ENCODE assay signal across 9 cellular contexts in the genomic region with DNA sequence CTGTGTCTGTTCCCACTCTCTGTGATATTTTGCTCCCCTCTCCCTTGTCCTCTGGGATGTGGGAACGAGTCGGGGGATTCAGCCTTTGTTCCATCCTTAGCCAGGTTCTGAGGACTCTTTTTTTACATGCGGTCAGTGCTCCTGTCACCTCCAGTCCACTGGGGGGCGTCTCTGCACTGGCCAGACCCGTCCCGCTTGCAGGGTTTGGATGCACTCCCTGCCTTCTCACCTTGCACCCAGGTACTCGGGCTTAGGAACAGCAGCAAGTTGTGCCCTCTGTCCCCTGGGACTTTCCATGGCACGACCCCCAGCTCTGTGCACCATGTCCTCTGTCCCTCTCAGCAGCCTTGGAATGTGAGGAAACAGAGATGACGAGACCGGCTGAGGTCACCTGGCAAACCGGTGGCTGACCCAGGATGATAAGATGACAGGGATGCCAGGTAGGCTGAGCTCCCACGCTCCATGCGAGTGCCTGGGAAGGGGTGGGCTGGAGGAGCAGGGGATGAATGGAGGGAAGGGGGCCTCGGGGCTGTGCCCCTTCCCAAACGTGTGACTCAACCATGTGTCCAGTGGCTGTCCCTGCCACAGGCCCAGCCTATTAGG. TPM values are rescaled to one million over a fixed set of nuclear protein-coding genes. Genes with fewer than 3 reads are reported as not detected.
DNase-seq lines count a peak whose midpoint lies in the region; ATAC-seq and TF ChIP-seq lines count a peak whose summit lies in the region.
"Had no signal": no experiment of that assay in that cellular context is flagged by ENCODE, and none has a peak within 500 bp of the region (broad histone marks: within the 10 kb centered on the region; RNA-seq: fewer than 3 reads in every experiment).

No MANE protein-coding gene starts in this region.

- DNase-seq in Caco-2: peak; percentile 69 to 80
- DNase-seq in SKM-1 treated with dmso at 0.1 percent for 144 hours (lab: John Stamatoyannopoulos, UW; ENCODE audit: unreplicated experiment): peak; percentile 16
- peak; percentile 5 for DNase-seq in astrocyte of the spinal cord (ENCODE audit: low read depth, low spot score)
- peak; percentile 87 for DNase-seq in islet precursor cell
- DNase-seq in stimulated activated CD4-positive, alpha-beta T cell treated with anti-CD3 and anti-CD28 coated beads, TNF-alpha, amount 100 ng/mL, for 1 hour (ENCODE audit: low read depth in 3 of 3, low spot score in 1 of 3): peak; percentile 6 to 11 (median 8)
- DNase-seq: natural killer cell had no signal

- no peak for ATAC-seq in GM21619 (IDR thresholded peaks at IDR 0.05; ENCODE audit: unreplicated experiment)
- no peak for ATAC-seq in HG02938 (IDR thresholded peaks at IDR 0.05; ENCODE audit: unreplicated experiment)

- TF ChIP-seq CTCF in Caco-2 (IDR thresholded peaks at IDR 0.05; ENCODE audit: insufficient read depth in 1 of 2, low read depth in 1 of 2, low read length in 1 of 2, severe bottlenecking in 1 of 2, unreplicated experiment in 1 of 2): peak; percentile 52 to 88
- peak; percentile 76 for TF ChIP-seq CTCF in astrocyte of the spinal cord (IDR thresholded peaks at IDR 0.05; ENCODE audit: low read depth, low read length)

- no peaks in the 10 kb centered on the region for H3K36me3 Mint-ChIP-seq in Caco-2 (ENCODE audit: insufficient read depth, unreplicated experiment)
- H3K36me3 Mint-ChIP-seq: natural killer cell had no signal

- H3K4me1 Mint-ChIP-seq in Caco-2 (ENCODE audit: low read depth, unreplicated experiment): peaks cover 8% of the 10 kb centered on the region
- H3K4me1 Mint-ChIP-seq: natural killer cell had no signal

- intact Hi-C loops in Caco-2 (cut with micrococcal nuclease; ENCODE audit: unreplicated experiment): loop anchor here (1.0 kb wide), 2 partner anchors 125 to 130 kb away; no protein-coding TSS in a partner anchor

- no peak overlapping the region for H3K4me3 Mint-ChIP-seq in Caco-2 (ENCODE audit: unreplicated experiment)
- H3K4me3 Mint-ChIP-seq: natural killer cell had no signal

- peaks cover 17% of the 10 kb centered on the region; the same call in 1 of the 2 replicates for H3K4me1 ChIP-seq in Caco-2
- no peaks in the 10 kb centered on the region for H3K4me1 ChIP-seq in HUES6 (ENCODE audit: control insufficient read depth, insufficient read depth, low read length)

- no peak overlapping the region for H3K27ac ChIP-seq in HUES6 (ENCODE audit: low read depth, low read length)

- no peaks in the 10 kb centered on the region for H3K27me3 ChIP-seq in Caco-2 (replicated peaks; ENCODE audit: control insufficient read depth, insufficient read depth, low read length)
- H3K27me3 ChIP-seq in HUES6 (ENCODE audit: control insufficient read depth, insufficient read depth, low read length): no peaks in the 10 kb centered on the region

- peaks cover 2% of the 10 kb centered on the region for H3K27me3 Mint-ChIP-seq in Caco-2 (ENCODE audit: insufficient read depth, unreplicated experiment)

- CTCF ChIA-PET in Caco-2 (lab: Charles Lee): interaction anchor here (0.8 to 1.3 kb wide), 3 partner anchors 12 to 130 kb away, joined by 3 to 10 read pairs (median 4); no protein-coding TSS in a partner anchor

- H3K27ac Mint-ChIP-seq in Caco-2 (ENCODE audit: unreplicated experiment): no peak overlapping the region
- H3K27ac Mint-ChIP-seq: natural killer cell had no signal

- no peak overlapping the region for H3K9ac ChIP-seq in HUES6 (ENCODE audit: low read length)

- in situ Hi-C loops in astrocyte of the spinal cord (cut with HindIII; ENCODE audit: low sequenced_read_pairs): no loop called here

- H3K9me3 ChIP-seq in Caco-2 (no peaks in the 10 kb centered on the region), HUES6 (ENCODE audit: control insufficient read depth, insufficient read depth, low read depth, low read length) (no peaks in the 10 kb centered on the region)

- no peaks in the 10 kb centered on the region for H3K9me3 Mint-ChIP-seq in Caco-2 (ENCODE audit: unreplicated experiment)
- H3K9me3 Mint-ChIP-seq: natural killer cell had no signal

- H3K36me3 ChIP-seq in Caco-2 (ENCODE audit: control insufficient read depth, insufficient read depth, low read length): no peaks in the 10 kb centered on the region
- H3K36me3 ChIP-seq in HUES6 (ENCODE audit: control insufficient read depth, insufficient read depth, low read length): no peaks in the 10 kb centered on the region

- H3K4me3 ChIP-seq in Caco-2 (ENCODE audit: low read depth, low read length): no peak overlapping the region
- peak overlapping the region; percentile 13; the same call in 1 of the 2 replicates for H3K4me3 ChIP-seq in HUES6 (ENCODE audit: low read depth, low read length)
- no peak overlapping the region for H3K4me3 ChIP-seq in astrocyte of the spinal cord (ENCODE audit: low read depth, low read length)

- POLR2A ChIA-PET in Caco-2 (lab: Charles Lee): no interaction called here

- BruUV-seq in Caco-2 (replicated peaks; lab: Mats Ljungman, UMichigan): no TSS peak

RNA-seq across cellular contexts. Expression of gene FGD5, which starts 27.3 kb away (rescaled TPM):
- total RNA-seq in Caco-2 (2022): 0.16 and 0.25 TPM in 2 replicates
- total RNA-seq: natural killer cell had no signal

Comparison
In these comparisons a context has a peak if more than half of its experiments do, and no peak if none do; other contexts are left out.
1. DNase-seq: peak in every context shown above with its lines; median percentile 87 in islet precursor cell; 74 in Caco-2; 16 in SKM-1 treated with dmso at 0.1 percent for 144 hours; 8 in stimulated activated CD4-positive, alpha-beta T cell treated with anti-CD3 and anti-CD28 coated beads, TNF-alpha, amount 100 ng/mL, for 1 hour; 5 in astrocyte of the spinal cord.